Comparison of ENCODE assay signal across 20 cellular contexts in genomic region chr22:24006914-24007214, GRCh38. TPM values are rescaled to one million over a fixed set of nuclear protein-coding genes. Genes with fewer than 3 reads are reported as not detected.
DNase-seq lines count a peak whose midpoint lies in the region; TF ChIP-seq lines count a peak whose summit lies in the region.
"Had no signal": no experiment of that assay in that cellular context is flagged by ENCODE, and none has a peak within 500 bp of the region (broad histone marks: within the 10 kb centered on the region; RNA-seq: fewer than 3 reads in every experiment).

No MANE protein-coding gene starts in this region.

- H3K4me1 ChIP-seq in Caco-2 (peaks cover 26% of the 10 kb centered on the region), neural progenitor cell (peaks cover 5% of the 10 kb centered on the region), stomach (peaks cover 13 to 40% (median 21%) of the 10 kb centered on the region in 4 donors)
- H3K4me1 ChIP-seq: BE2C had no signal

- H2AFZ ChIP-seq in neural progenitor cell (replicated peaks), result no peak overlapping the region
- H2AFZ ChIP-seq: GM23248 had no signal

- H3K79me2 ChIP-seq in neural progenitor cell (ENCODE audit: low read depth), result peaks cover 5% of the 10 kb centered on the region

- intact Hi-C loops in Caco-2 (cut with micrococcal nuclease; ENCODE audit: unreplicated experiment), result no loop called here
- intact Hi-C loops in dendritic cell treated with granulocyte-macrophage colony-stimulating factor and Interleukin-4, amounts not matched to agents 40 ng/mL and 50 ng/mL, for 4 days (cut with micrococcal nuclease), result no loop called here
- intact Hi-C loops in stomach (cut with DNase I; ENCODE audit: low total_unique reads), result loop anchor here (5.0 kb wide), 1 partner anchor 70 kb away; no protein-coding TSS in a partner anchor

- peaks cover 15% of the 10 kb centered on the region for H3K36me3 Mint-ChIP-seq in Caco-2 (ENCODE audit: insufficient read depth, unreplicated experiment)
- peaks cover 9% of the 10 kb centered on the region for H3K36me3 Mint-ChIP-seq in dendritic cell treated with granulocyte-macrophage colony-stimulating factor and Interleukin-4, amounts not matched to agents 40 ng/mL and 50 ng/mL, for 4 days (ENCODE audit: low read depth)
- no peaks in the 10 kb centered on the region for H3K36me3 Mint-ChIP-seq in neural progenitor cell
- H3K36me3 Mint-ChIP-seq in immature natural killer cell, result no peaks in the 10 kb centered on the region

- peak overlapping the region; percentile 65 for H3K27ac Mint-ChIP-seq in Caco-2 (ENCODE audit: unreplicated experiment)
- peak overlapping the region; percentile 7 for H3K27ac Mint-ChIP-seq in dendritic cell treated with granulocyte-macrophage colony-stimulating factor and Interleukin-4, amounts not matched to agents 40 ng/mL and 50 ng/mL, for 4 days
- H3K27ac Mint-ChIP-seq in neural progenitor cell, result peak overlapping the region; percentile 42
- H3K27ac Mint-ChIP-seq in immature natural killer cell, result no peak overlapping the region
- H3K27ac Mint-ChIP-seq: CD4-positive, alpha-beta T cell; HFFc6 had no signal

- H3K36me3 ChIP-seq in Caco-2 (ENCODE audit: control insufficient read depth, insufficient read depth, low read length) (no peaks in the 10 kb centered on the region), neural progenitor cell (no peaks in the 10 kb centered on the region), stomach (no peaks in the 10 kb centered on the region)
- H3K36me3 ChIP-seq: BE2C had no signal

- H3K9ac ChIP-seq in neural progenitor cell, result no peak overlapping the region
- H3K9ac ChIP-seq: GM23248 had no signal

- 86 to 95% (median 93%) methylated on average over 6 of the region's 6 CpGs for whole genome bisulfite sequencing in stomach, 5 donors

- TF ChIP-seq EP300 in stomach (IDR thresholded peaks at IDR 0.05), result no peak

- H3K9me3 ChIP-seq in Caco-2 (peaks cover 11% of the 10 kb centered on the region; the same call in 1 of the 2 replicates), neural progenitor cell (ENCODE audit: low read depth) (no peaks in the 10 kb centered on the region), stomach (no peaks in the 10 kb centered on the region)
- H3K9me3 ChIP-seq: BE2C had no signal

- H3K4me1 Mint-ChIP-seq in Caco-2 (ENCODE audit: low read depth, unreplicated experiment), result peaks cover 20% of the 10 kb centered on the region
- peaks cover 59% of the 10 kb centered on the region for H3K4me1 Mint-ChIP-seq in dendritic cell treated with granulocyte-macrophage colony-stimulating factor and Interleukin-4, amounts not matched to agents 40 ng/mL and 50 ng/mL, for 4 days (ENCODE audit: low read depth)
- peaks cover 7% of the 10 kb centered on the region for H3K4me1 Mint-ChIP-seq in neural progenitor cell
- peaks cover 16 to 19% of the 10 kb centered on the region in 2 donors for H3K4me1 Mint-ChIP-seq in immature natural killer cell

- H3K27me3 Mint-ChIP-seq in Caco-2 (ENCODE audit: insufficient read depth, unreplicated experiment), result no peaks in the 10 kb centered on the region
- peaks cover 4% of the 10 kb centered on the region for H3K27me3 Mint-ChIP-seq in dendritic cell treated with granulocyte-macrophage colony-stimulating factor and Interleukin-4, amounts not matched to agents 40 ng/mL and 50 ng/mL, for 4 days
- H3K27me3 Mint-ChIP-seq in neural progenitor cell (ENCODE audit: insufficient read depth, low read depth), result no peaks in the 10 kb centered on the region
- peaks cover 9 to 18% (median 15%) of the 10 kb centered on the region in 3 donors for H3K27me3 Mint-ChIP-seq in immature natural killer cell (ENCODE audit: low read depth in 3 of 3)

- H3K4me3 ChIP-seq in Caco-2 (ENCODE audit: low read depth, low read length) (no peak overlapping the region), neural progenitor cell (no peak overlapping the region), stomach (no peak overlapping the region)
- H3K4me3 ChIP-seq: GM23248 had no signal

- POLR2A ChIA-PET in Caco-2 (lab: Charles Lee) (no interaction called here), RWPE1 (lab: Yijun Ruan, JAX; ENCODE audit: low non-redundant PET) (no interaction called here)

- no peaks in the 10 kb centered on the region for H4K20me1 ChIP-seq in neural progenitor cell (ENCODE audit: low read depth)

- no TSS peak for BruUV-seq in Caco-2 (replicated peaks; lab: Mats Ljungman, UMichigan)

- H3K27ac ChIP-seq in neural progenitor cell (no peak overlapping the region), stomach (no peak overlapping the region), RWPE1 (no peak overlapping the region)
- H3K27ac ChIP-seq: GM23248 had no signal

- no peak for DNase-seq in Caco-2
- DNase-seq in GM20000 (ENCODE audit: low spot score), result peak; percentile 5
- no peak for DNase-seq in neural progenitor cell (ENCODE audit: low spot score)
- DNase-seq in stomach, result no peak
- DNase-seq in DMS153 (lab: John Stamatoyannopoulos, UW), result no peak
- no peak for DNase-seq in immature natural killer cell
- no peak for DNase-seq in RWPE1 (ENCODE audit: low spot score)
- DNase-seq: ACHN; BE2C; C1 segment of cervical spinal cord; CD4-positive, alpha-beta T cell; DMS53; DND-41; EL; GM23248; HFFc6; KBM-7 had no signal

- no peaks in the 10 kb centered on the region for H3K27me3 ChIP-seq in Caco-2 (replicated peaks; ENCODE audit: control insufficient read depth, insufficient read depth, low read length)
- H3K27me3 ChIP-seq in neural progenitor cell, result no peaks in the 10 kb centered on the region
- H3K27me3 ChIP-seq in stomach, result no peaks in the 10 kb centered on the region
- H3K27me3 ChIP-seq: BE2C had no signal

- H3K4me2 ChIP-seq in neural progenitor cell, result no peak overlapping the region

- no peak for TF ChIP-seq POLR2A in stomach (IDR thresholded peaks at IDR 0.05)

- peaks cover 16% of the 10 kb centered on the region for H3F3A ChIP-seq in neural progenitor cell (ENCODE audit: low read depth)

- TF ChIP-seq CTCF in Caco-2 (IDR thresholded peaks at IDR 0.05; ENCODE audit: insufficient read depth in 1 of 2, low read depth in 1 of 2, low read length in 1 of 2, severe bottlenecking in 1 of 2, unreplicated experiment in 1 of 2) (no peak), GM20000 (IDR thresholded peaks at IDR 0.05; ENCODE audit: extremely low read depth, missing control alignments) (no peak), neural progenitor cell (IDR thresholded peaks at IDR 0.05) (no peak), stomach (IDR thresholded peaks at IDR 0.05) (no peak), RWPE1 (conservative IDR thresholded peaks at IDR 0.05; ENCODE audit: low read depth) (no peak)

- CTCF ChIA-PET in Caco-2 (lab: Charles Lee) (interaction anchor here (1.1 kb wide), 1 partner anchor 149 kb away, joined by 5 read pairs; the partner anchor contains the start of gene SLC2A11), RWPE1 (lab: Yijun Ruan, JAX) (no interaction called here)

- no peak overlapping the region for H3K4me3 Mint-ChIP-seq in Caco-2 (ENCODE audit: unreplicated experiment)
- H3K4me3 Mint-ChIP-seq in dendritic cell treated with granulocyte-macrophage colony-stimulating factor and Interleukin-4, amounts not matched to agents 40 ng/mL and 50 ng/mL, for 4 days, result no peak overlapping the region
- no peak overlapping the region for H3K4me3 Mint-ChIP-seq in neural progenitor cell
- H3K4me3 Mint-ChIP-seq in immature natural killer cell, result no peak overlapping the region
- H3K4me3 Mint-ChIP-seq: CD4-positive, alpha-beta T cell; HFFc6 had no signal

- H3K9me3 Mint-ChIP-seq in Caco-2 (ENCODE audit: unreplicated experiment) (peaks cover 12% of the 10 kb centered on the region), neural progenitor cell (no peaks in the 10 kb centered on the region), immature natural killer cell (no peaks in the 10 kb centered on the region)
- H3K9me3 Mint-ChIP-seq in dendritic cell treated with granulocyte-macrophage colony-stimulating factor and Interleukin-4, amounts not matched to agents 40 ng/mL and 50 ng/mL, for 4 days, result no peaks in the 10 kb centered on the region
- H3K9me3 Mint-ChIP-seq: CD4-positive, alpha-beta T cell; HFFc6 had no signal

RNA-seq across cellular contexts. Expression of gene GSTT4, which starts 1.6 kb away (rescaled TPM):
- total RNA-seq in Caco-2 (2022) (0.16 TPM in 1 of 2 replicates, not detected in the other), neural progenitor cell (ENCODE audit: low replicate concordance) (not detected in 2 replicates), stomach (not detected)
- polyA plus RNA-seq in stomach (not detected), immature natural killer cell (not detected)
- total RNA-seq: CD4-positive, alpha-beta T cell; G401; GM23248; HFFc6; HT-29 had no signal
- polyA plus RNA-seq: GM23248 had no signal

RNA-seq across cellular contexts. Expression of gene CABIN1, which starts 4.2 kb away (rescaled TPM):
- total RNA-seq in Caco-2 (2022), result 65.0 and 72.7 TPM in 2 replicates
- 35.6 and 52.7 TPM in 2 replicates for total RNA-seq in neural progenitor cell (ENCODE audit: low replicate concordance)
- total RNA-seq in stomach, result 100 to 1,000 TPM in 2 of 5 donors, 10 to 100 TPM in 3; 39.7 to 623 (median 93.7) TPM
- 10 to 100 TPM; 14.8 to 25.9 (median 20.2) TPM for polyA plus RNA-seq in stomach
- polyA plus RNA-seq in immature natural killer cell, result 10 to 100 TPM in 1 of 3 donors, 1 to 10 TPM in 2; 1.5 to 15.0 (median 3.4) TPM
- total RNA-seq: G401 had no signal

RNA-seq across cellular contexts. Expression of gene GSTT2, which starts 26.9 kb away (rescaled TPM):
- total RNA-seq in Caco-2 (2022) (0.82 and 1.0 TPM in 2 replicates), neural progenitor cell (ENCODE audit: low replicate concordance) (not detected in 2 replicates), stomach (not detected)
- polyA plus RNA-seq in stomach (1 to 10 TPM in 1 of 3 donors, not detected in 2; 8.6 TPM), immature natural killer cell (not detected)
- total RNA-seq: CD4-positive, alpha-beta T cell; G401 had no signal

RNA-seq across cellular contexts. Expression of gene DDT, which starts 32.6 kb away (rescaled TPM):
- total RNA-seq in Caco-2 (2022) (121 and 123 TPM in 2 replicates), neural progenitor cell (ENCODE audit: low replicate concordance) (34.5 and 85.3 TPM in 2 replicates), stomach (100 to 1,000 TPM in 4 of 5 donors, 10 to 100 TPM in 1; 72.5 to 534 (median 196) TPM)
- polyA plus RNA-seq in stomach (100 to 1,000 TPM; 266 to 486 (median 374) TPM), immature natural killer cell (100 to 1,000 TPM in 2 of 3 donors, 10 to 100 TPM in 1; 78.8 to 168 (median 105) TPM)
- total RNA-seq: G401 had no signal

RNA-seq across cellular contexts. Expression of gene DDTL, which starts 40.2 kb away (rescaled TPM):
- total RNA-seq in Caco-2 (2022) (4.1 and 6.2 TPM in 2 replicates), neural progenitor cell (ENCODE audit: low replicate concordance) (not detected in 2 replicates), stomach (10 to 100 TPM in 1 of 5 donors, 1 to 10 TPM in 2, not detected in 2; 3.0 to 53.6 (median 4.2) TPM)
- polyA plus RNA-seq in stomach (1 to 10 TPM; 2.7 to 6.0 (median 4.9) TPM), immature natural killer cell (1 to 10 TPM in 1 of 3 donors, under 1 TPM in 1, not detected in 1; 0.72 to 2.9 TPM)
- total RNA-seq: G401, GM23248 had no signal

Comparison
In these comparisons a context has a peak if more than half of its experiments do, and no peak if none do; other contexts are left out.
1. H3K27ac Mint-ChIP-seq: peak in Caco-2 (single experiment), dendritic cell treated with granulocyte-macrophage colony-stimulating factor and Interleukin-4, amounts not matched to agents 40 ng/mL and 50 ng/mL, for 4 days (single experiment) and neural progenitor cell (single experiment); none in immature natural killer cell (0 of 6).